Comparison of ENCODE assay signal across 9 cellular contexts in genomic region chr15:51076898-51077564, GRCh38. TPM values are rescaled to one million over a fixed set of nuclear protein-coding genes. Genes with fewer than 3 reads are reported as not detected.
DNase-seq lines count a peak whose midpoint lies in the region; ATAC-seq and TF ChIP-seq lines count a peak whose summit lies in the region.
"Had no signal": no experiment of that assay in that cellular context is flagged by ENCODE, and none has a peak within 500 bp of the region (broad histone marks: within the 10 kb centered on the region; RNA-seq: fewer than 3 reads in every experiment).

No MANE protein-coding gene starts in this region.

- H3K9me3 Mint-ChIP-seq in activated T-cell treated with anti-CD3 and anti-CD28 coated beads, Interleukin-2, amount 50 U/mL, for 4 hours, result no peaks in the 10 kb centered on the region
- peaks cover 2% of the 10 kb centered on the region for H3K9me3 Mint-ChIP-seq in glutamatergic neuron (ENCODE audit: unreplicated experiment)

- H2AFZ ChIP-seq in OCI-LY7 (ENCODE audit: low read length) (peak overlapping the region; percentile 76), fibroblast of lung (ENCODE audit: low read length) (peak overlapping the region; percentile 44), trophoblast cell (ENCODE audit: insufficient read depth, low read length, poor library complexity) (no peak overlapping the region)

- CTCF ChIA-PET in OCI-LY7 (lab: Charles Lee; ENCODE audit: unreplicated experiment), result no interaction called here

- no peak overlapping the region for H2BK5ac ChIP-seq in trophoblast cell (ENCODE audit: low read depth, low read length, poor library complexity)

- H3K79me2 ChIP-seq in OCI-LY7 (ENCODE audit: insufficient read depth, low read depth, low read length) (no peaks in the 10 kb centered on the region), fibroblast of lung (ENCODE audit: control insufficient read depth, insufficient read depth, low read length) (no peaks in the 10 kb centered on the region), trophoblast cell (ENCODE audit: control insufficient read depth, insufficient read depth, low read length, poor library complexity) (no peaks in the 10 kb centered on the region)

- H3K36me3 ChIP-seq in OCI-LY7 (ENCODE audit: insufficient read depth, low read length) (no peaks in the 10 kb centered on the region), fibroblast of lung (ENCODE audit: control insufficient read depth, insufficient read depth, low read length) (no peaks in the 10 kb centered on the region), trophoblast cell (ENCODE audit: control insufficient read depth in 1 of 2, insufficient read depth in 2 of 2, low read length in 2 of 2) (no peaks in the 10 kb centered on the region)

- no peak for DNase-seq in activated T-cell treated with anti-CD3 and anti-CD28 coated beads, Interleukin-2, amount 50 U/mL, for 4 hours
- no peak for DNase-seq in activated T-cell treated with anti-CD3 and anti-CD28 coated beads, Interleukin-2, amount 50 U/mL, for 1 hour
- no peak for DNase-seq in OCI-LY7 (ENCODE audit: low spot score)
- peak; percentile 74 to 83 for DNase-seq in fibroblast of lung (ENCODE audit: low read depth in 2 of 2)
- DNase-seq in trophoblast cell, result peak in 1 of 2 donors; percentile 16
- DNase-seq in NCI-H510A treated with DMSO at 0.1 percent for 48 hours (lab: John Stamatoyannopoulos, UW), result no peak
- no peak for DNase-seq in glutamatergic neuron
- DNase-seq: DND-41 had no signal

- H2BK120ac ChIP-seq in trophoblast cell (ENCODE audit: insufficient read depth, low read length, poor library complexity), result no peak overlapping the region

- no peak overlapping the region for H3K14ac ChIP-seq in trophoblast cell (ENCODE audit: low read length)

- H3K4me1 ChIP-seq in OCI-LY7 (ENCODE audit: insufficient read depth, low read length, poor library complexity, severe bottlenecking), result peaks cover 25% of the 10 kb centered on the region
- no peaks in the 10 kb centered on the region for H3K4me1 ChIP-seq in fibroblast of lung (ENCODE audit: control insufficient read depth, extremely low read depth, insufficient read depth, low read length)
- peaks cover 0 to 2% of the 10 kb centered on the region in 2 experiments for H3K4me1 ChIP-seq in trophoblast cell (ENCODE audit: control insufficient read depth in 1 of 2, insufficient read depth in 2 of 2, low read length in 2 of 2)

- H3K9ac ChIP-seq in fibroblast of lung (ENCODE audit: insufficient read depth, low read length) (peak overlapping the region; percentile 16), trophoblast cell (ENCODE audit: low read length) (no peak overlapping the region)

- H2AK5ac ChIP-seq in trophoblast cell (ENCODE audit: low read length), result no peak overlapping the region

- BruUV-seq in OCI-LY7 (replicated peaks; lab: Mats Ljungman, UMichigan), result no TSS peak

- no peaks in the 10 kb centered on the region for H3K36me3 Mint-ChIP-seq in activated T-cell treated with anti-CD3 and anti-CD28 coated beads, Interleukin-2, amount 50 U/mL, for 4 hours (ENCODE audit: insufficient read depth)
- H3K36me3 Mint-ChIP-seq in glutamatergic neuron (ENCODE audit: unreplicated experiment), result no peaks in the 10 kb centered on the region

- POLR2A ChIA-PET in OCI-LY7 (lab: Charles Lee), result interaction anchor here (0.9 to 1.1 kb wide), 2 partner anchors 10 to 23 kb away, joined by 3 read pairs; no protein-coding TSS in a partner anchor

- H4K8ac ChIP-seq in trophoblast cell (ENCODE audit: low read depth, low read length), result no peak overlapping the region

- no peak overlapping the region for H3K18ac ChIP-seq in trophoblast cell (ENCODE audit: low read length)

- H3K4me2 ChIP-seq in OCI-LY7 (ENCODE audit: low read length), result peak overlapping the region; percentile 44; the same call in 1 of the 2 replicates
- peak overlapping the region; percentile 3 for H3K4me2 ChIP-seq in fibroblast of lung (ENCODE audit: extremely low read depth, insufficient read depth, low read length)
- peak overlapping the region; percentile 53 for H3K4me2 ChIP-seq in trophoblast cell (ENCODE audit: low read length)

- no peak overlapping the region for H2BK12ac ChIP-seq in trophoblast cell (ENCODE audit: low read length)

- H4K20me1 ChIP-seq in OCI-LY7 (ENCODE audit: insufficient read depth, low read length), result no peaks in the 10 kb centered on the region
- H4K20me1 ChIP-seq in fibroblast of lung (ENCODE audit: control insufficient read depth, extremely low read depth, insufficient read depth, low read length), result no peaks in the 10 kb centered on the region

- H3K27ac Mint-ChIP-seq in glutamatergic neuron (ENCODE audit: unreplicated experiment), result no peak overlapping the region

- no peak overlapping the region for H4K91ac ChIP-seq in trophoblast cell (ENCODE audit: low read depth, low read length)

- TF ChIP-seq CTCF in OCI-LY7 (conservative IDR thresholded peaks at IDR 0.05; ENCODE audit: low read length) (no peak), fibroblast of lung (conservative IDR thresholded peaks at IDR 0.05 in 1 of 2, IDR thresholded peaks at IDR 0.05 in 1 of 2; ENCODE audit: low read depth in 1 of 2, low read length in 2 of 2) (no peak), glutamatergic neuron (IDR thresholded peaks at IDR 0.05; ENCODE audit: partially characterized antibody, unreplicated experiment) (no peak)

- intact Hi-C loops in OCI-LY7 (cut with micrococcal nuclease; ENCODE audit: unreplicated experiment), result no loop called here

- H3K27me3 Mint-ChIP-seq in activated T-cell treated with anti-CD3 and anti-CD28 coated beads, Interleukin-2, amount 50 U/mL, for 4 hours (ENCODE audit: low read depth), result peaks cover 22% of the 10 kb centered on the region
- peaks cover 2% of the 10 kb centered on the region for H3K27me3 Mint-ChIP-seq in glutamatergic neuron (ENCODE audit: unreplicated experiment)

- no peaks in the 10 kb centered on the region for H3K9me2 ChIP-seq in OCI-LY7 (ENCODE audit: insufficient read depth, low read length)

- no peaks in the 10 kb centered on the region for H3K79me1 ChIP-seq in trophoblast cell (ENCODE audit: low read length)

- H3K4me3 ChIP-seq in OCI-LY7 (ENCODE audit: low read depth, low read length, poor library complexity, severe bottlenecking) (peak overlapping the region; percentile 3), fibroblast of lung (replicated peaks in 1 of 4; ENCODE audit: control extremely low read depth in 1 of 4, insufficient read depth in 1 of 4, low read depth in 3 of 4, low read length in 4 of 4) (peak overlapping the region in 2 of 4 experiments; percentile 25 to 38), trophoblast cell (ENCODE audit: low read depth, low read length) (no peak overlapping the region)

- ATAC-seq in activated T-cell treated with anti-CD3 and anti-CD28 coated beads, Interleukin-2, amount 50 U/mL, for 4 hours, result peak in 1 of 2 donors; percentile 7
- no peak for ATAC-seq in HG03457 (IDR thresholded peaks at IDR 0.05; ENCODE audit: unreplicated experiment)

- H3K27me3 ChIP-seq in fibroblast of lung (ENCODE audit: control insufficient read depth, insufficient read depth, low read length), result no peaks in the 10 kb centered on the region
- no peaks in the 10 kb centered on the region for H3K27me3 ChIP-seq in trophoblast cell (ENCODE audit: insufficient read depth, low read length)

- no CpG with 5 or more reads among the region's 25 CpGs for whole genome bisulfite sequencing in trophoblast cell (ENCODE audit: extremely low coverage, insufficient coverage, insufficient read length)

- H3K4me3 Mint-ChIP-seq in activated T-cell treated with anti-CD3 and anti-CD28 coated beads, Interleukin-2, amount 50 U/mL, for 4 hours, result peak overlapping the region; percentile 39
- H3K4me3 Mint-ChIP-seq in glutamatergic neuron (ENCODE audit: unreplicated experiment), result no peak overlapping the region

- H3K27ac ChIP-seq in OCI-LY7 (ENCODE audit: low read depth, low read length, poor library complexity, severe bottlenecking), result no peak overlapping the region
- H3K27ac ChIP-seq in fibroblast of lung (ENCODE audit: insufficient read depth, low read length), result no peak overlapping the region
- no peak overlapping the region for H3K27ac ChIP-seq in trophoblast cell (ENCODE audit: low read depth, low read length)

- H3K4ac ChIP-seq in trophoblast cell (ENCODE audit: low read depth, low read length), result no peak overlapping the region

- H4K12ac ChIP-seq in trophoblast cell (ENCODE audit: low read depth, low read length), result no peak overlapping the region

- H3K4me1 Mint-ChIP-seq in activated T-cell treated with anti-CD3 and anti-CD28 coated beads, Interleukin-2, amount 50 U/mL, for 4 hours (ENCODE audit: low read depth), result peaks cover 11% of the 10 kb centered on the region
- H3K4me1 Mint-ChIP-seq in glutamatergic neuron (ENCODE audit: low read depth, unreplicated experiment), result no peaks in the 10 kb centered on the region

- H3K23ac ChIP-seq in trophoblast cell (ENCODE audit: low read length), result no peak overlapping the region

- H3K9me3 ChIP-seq in OCI-LY7 (ENCODE audit: low read length), result no peaks in the 10 kb centered on the region
- H3K9me3 ChIP-seq in fibroblast of lung (ENCODE audit: control insufficient read depth, insufficient read depth, low read depth, low read length), result no peaks in the 10 kb centered on the region
- H3K9me3 ChIP-seq in trophoblast cell (ENCODE audit: insufficient read depth, low read depth, low read length), result no peaks in the 10 kb centered on the region

RNA-seq across cellular contexts. Expression of gene TNFAIP8L3, which starts 17.7 kb away (rescaled TPM):
- total RNA-seq in activated T-cell treated with anti-CD3 and anti-CD28 coated beads, Interleukin-2, amount 50 U/mL, for 4 hours, result under 1 TPM in 2 of 3 donors, not detected in 1; 0.15 to 0.22 TPM
- total RNA-seq in OCI-LY7 (2014; rRNA removed; shearing (Covaris generic)), result not detected in 2 replicates
- total RNA-seq in OCI-LY7 (2022) (not detected in 2 replicates), fibroblast of lung (10.7 and 12.3 TPM in 2 replicates), glutamatergic neuron (ENCODE audit: unreplicated experiment) (not detected)
- 0.57 and 3.9 TPM in 2 replicates for polyA plus RNA-seq in fibroblast of lung
- polyA plus RNA-seq in fibroblast of lung (2012), result 1.3 and 8.8 TPM in 2 replicates
- 0.35 and 1.5 TPM in 2 replicates for polyA minus RNA-seq in fibroblast of lung (ENCODE audit: low replicate concordance)
- 0.17 and 0.18 TPM in 2 replicates for polyA plus RNA-seq in trophoblast cell (2013)

Comparison
In these comparisons a context has a peak if more than half of its experiments do, and no peak if none do; other contexts are left out.
1. DNase-seq: peak in fibroblast of lung (2 of 2); none in activated T-cell treated with anti-CD3 and anti-CD28 coated beads, Interleukin-2, amount 50 U/mL, for 4 hours (single experiment), activated T-cell treated with anti-CD3 and anti-CD28 coated beads, Interleukin-2, amount 50 U/mL, for 1 hour (single experiment), OCI-LY7 (single experiment), NCI-H510A treated with DMSO at 0.1 percent for 48 hours (single experiment) and glutamatergic neuron (single experiment).
2. H3K4me2 ChIP-seq: peak in every context shown above with its lines; median percentile 53 in trophoblast cell; 44 in OCI-LY7; 3 in fibroblast of lung.